8 cellular contexts compared by ENCODE assay signal in the genomic region with DNA sequence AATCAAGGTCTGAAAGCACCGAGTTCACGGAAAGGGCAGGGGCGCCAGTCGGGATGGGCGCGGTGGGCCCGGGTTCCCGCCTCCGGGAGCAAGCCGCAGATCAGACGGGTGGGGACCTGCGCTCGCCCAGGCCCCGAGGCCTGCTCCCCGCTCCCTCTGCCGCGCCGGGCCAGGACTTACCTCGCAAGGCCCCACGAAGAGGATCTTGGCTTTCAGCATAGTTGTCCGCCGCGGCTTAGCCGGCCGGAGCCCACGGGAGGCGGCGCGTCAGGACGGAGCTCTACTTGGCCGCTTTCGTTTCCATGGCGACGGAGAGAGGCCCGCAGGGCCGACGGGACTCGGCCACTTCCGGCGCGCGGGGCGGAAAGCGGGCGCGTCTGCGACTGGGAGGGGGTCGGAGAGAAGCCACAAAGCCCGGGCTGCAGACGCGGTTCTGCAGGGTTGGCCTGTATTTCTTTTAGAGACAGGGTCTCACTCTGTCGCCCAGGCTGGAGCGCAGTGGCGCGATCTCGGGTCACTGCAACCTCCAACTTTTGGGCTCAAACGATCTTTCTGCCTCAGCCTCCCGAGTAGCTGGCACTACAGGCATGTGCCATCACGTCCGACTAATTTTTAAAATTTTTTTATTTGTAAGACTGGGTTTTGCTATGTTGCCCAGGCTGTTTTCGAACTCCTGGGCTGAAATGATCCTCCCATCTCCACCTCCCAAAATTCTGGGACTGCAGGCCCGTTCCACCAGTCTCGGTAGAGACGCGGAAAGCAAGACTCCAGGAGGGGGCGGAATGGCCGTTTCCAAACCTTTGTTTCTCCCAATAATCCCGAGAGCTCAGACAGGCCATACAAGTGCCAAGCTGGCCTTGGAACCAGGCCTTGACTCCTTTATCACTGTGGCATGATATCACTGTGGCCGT. TPM values are rescaled to one million over a fixed set of nuclear protein-coding genes. Genes with fewer than 3 reads are reported as not detected.
DNase-seq lines count a peak whose midpoint lies in the region; ATAC-seq and TF ChIP-seq lines count a peak whose summit lies in the region.

A gene (minus strand): TSS at position 322 of the 911 bp plus-strand sequence. CDS start 103 bp downstream, at position 219.

- peak within 1 kb of the TSS; percentile 92 for H3K4me3 ChIP-seq in GM12875 (ENCODE audit: low read depth, low read length)
- peak within 1 kb of the TSS; percentile 79 for H3K4me3 ChIP-seq in upper lobe of right lung

- no peaks in the 10 kb centered on the region for H3K36me3 ChIP-seq in upper lobe of right lung

- CTCF ChIA-PET in T-cell (lab: Charles Lee) = interaction anchor here in 1 of 2 donors (0.6 kb wide), 1 partner anchor 11 kb away, joined by 6 read pairs; no protein-coding TSS in a partner anchor

- H3K27ac ChIP-seq in upper lobe of right lung = peak within 1 kb of the TSS; percentile 87

- peak within 1 kb of the TSS; percentile 86 to 88 for H3K27ac Mint-ChIP-seq in T-cell
- peak within 1 kb of the TSS; percentile 99 for H3K27ac Mint-ChIP-seq in progenitor cell of endocrine pancreas

- POLR2A ChIA-PET in T-cell (lab: Charles Lee) = interaction anchor here in 1 of 2 donors (0.6 kb wide), 1 partner anchor 104 kb away, joined by 3 read pairs; a partner anchor contains a TSS

- H3K9me3 Mint-ChIP-seq in T-cell (no peaks in the 10 kb centered on the region), progenitor cell of endocrine pancreas (ENCODE audit: low read depth) (no peaks in the 10 kb centered on the region)

- H3K27me3 Mint-ChIP-seq in T-cell = no peaks in the 10 kb centered on the region
- no peaks in the 10 kb centered on the region for H3K27me3 Mint-ChIP-seq in progenitor cell of endocrine pancreas

- no peaks in the 10 kb centered on the region for H3K27me3 ChIP-seq in upper lobe of right lung

- peak; percentile 97 for ATAC-seq in HG02763 (IDR thresholded peaks at IDR 0.05; ENCODE audit: unreplicated experiment)
- peak; percentile 94 to 97 (median 96) for ATAC-seq in T-cell (replicated peaks in 1 of 4)
- ATAC-seq in left cardiac atrium = peak; percentile 99 to 100
- ATAC-seq in upper lobe of right lung = peak; percentile 99

- peaks cover 5 to 18% (median 15%) of the 10 kb centered on the region in 3 donors for H3K4me1 Mint-ChIP-seq in T-cell
- peaks cover 7% of the 10 kb centered on the region for H3K4me1 Mint-ChIP-seq in progenitor cell of endocrine pancreas (ENCODE audit: low read depth)

- DNase-seq in NCI-H1436 (lab: John Stamatoyannopoulos, UW) (peak; percentile 89), T-cell (peak; percentile 55 to 86 (median 75)), amniotic epithelial cell (ENCODE audit: low read depth) (peak; percentile 84), left cardiac atrium (peak; percentile 96), progenitor cell of endocrine pancreas (ENCODE audit: low spot score, unreplicated experiment) (peak; percentile 86), upper lobe of right lung (peak; percentile 96)

- TF ChIP-seq CTCF in GM12875 (IDR thresholded peaks at IDR 0.05; ENCODE audit: borderline replicate concordance, insufficient read depth, low read depth, low read length) = no peak
- peak; percentile 47 for TF ChIP-seq CTCF in progenitor cell of endocrine pancreas (IDR thresholded peaks at IDR 0.05; ENCODE audit: unreplicated experiment)
- peak; percentile 21 for TF ChIP-seq CTCF in upper lobe of right lung (IDR thresholded peaks at IDR 0.05)

- H3K4me3 Mint-ChIP-seq in T-cell (peak within 1 kb of the TSS; percentile 86 to 91 (median 87)), progenitor cell of endocrine pancreas (ENCODE audit: low read depth) (peak within 1 kb of the TSS; percentile 94)

- intact Hi-C loops in left cardiac atrium (cut with DNase I) (no loop called here), upper lobe of right lung (cut with DNase I) (no loop called here)

- H3K4me1 ChIP-seq in upper lobe of right lung = peaks cover 6% of the 10 kb centered on the region

- no peaks in the 10 kb centered on the region for H3K9me3 ChIP-seq in upper lobe of right lung

- no peaks in the 10 kb centered on the region for H3K36me3 Mint-ChIP-seq in T-cell
- H3K36me3 Mint-ChIP-seq in progenitor cell of endocrine pancreas (ENCODE audit: insufficient read depth) = peaks cover 4% of the 10 kb centered on the region

RNA-seq across cellular contexts. Expression of the gene that starts here (rescaled TPM):
- 1 to 10 TPM; 1.4 to 6.5 (median 4.6) TPM for total RNA-seq in T-cell
- total RNA-seq in left cardiac atrium = 10 to 100 TPM; 15.7 to 17.0 TPM
- 60.3 and 60.6 TPM in 2 replicates for total RNA-seq in progenitor cell of endocrine pancreas
- 16.2 TPM for total RNA-seq in upper lobe of right lung

Comparison
In these comparisons a context has a peak if more than half of its experiments do, and no peak if none do; other contexts are left out.
1. Peak in every context shown above with its lines: DNase-seq, ATAC-seq, H3K4me3 ChIP-seq and H3K27ac ChIP-seq.